Comparison of ENCODE assay signal across 8 cellular contexts in the genomic region with DNA sequence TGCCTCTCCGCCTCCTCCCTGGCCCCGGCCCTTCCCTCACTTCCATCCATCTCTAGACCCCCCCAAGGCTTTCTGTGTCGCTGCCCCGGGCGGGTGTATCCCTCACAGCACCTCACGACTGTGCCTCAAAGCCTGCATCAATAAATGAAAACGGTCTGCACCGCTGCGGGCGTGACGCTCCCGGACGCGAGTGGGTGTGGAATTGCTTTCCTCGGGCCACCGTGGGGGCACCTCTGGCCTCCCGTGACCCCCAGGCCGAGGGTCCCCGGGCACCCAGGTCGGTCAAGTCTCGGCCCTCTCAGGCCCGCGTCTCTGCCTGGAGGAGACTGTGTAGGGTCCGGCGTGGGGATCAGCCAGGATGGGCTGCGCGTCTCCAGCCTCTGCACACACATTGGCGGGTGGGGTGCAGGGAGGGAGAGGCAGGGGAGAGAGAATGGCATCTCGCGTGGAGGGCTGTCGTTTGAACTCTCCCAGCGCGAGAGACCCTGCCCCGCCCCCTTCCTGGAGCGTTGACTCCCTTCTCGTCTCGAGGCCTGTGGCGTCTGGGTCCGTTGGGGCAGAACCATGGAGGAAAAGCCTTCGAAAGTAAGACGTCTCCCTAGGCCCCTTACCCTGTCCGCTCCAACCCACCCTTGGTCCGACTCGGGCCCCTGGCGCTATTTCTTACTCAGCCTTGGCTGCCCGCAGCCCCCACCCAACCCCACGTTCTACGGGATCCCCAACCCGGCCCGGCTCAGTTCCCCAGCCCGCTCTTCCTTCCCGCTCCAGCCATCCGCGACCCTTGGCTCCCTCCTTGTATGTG. TPM values are rescaled to one million over a fixed set of nuclear protein-coding genes. Genes with fewer than 3 reads are reported as not detected.
A peak's percentile ranks its signal among the peaks of the same experiment; 100 is the strongest.
DNase-seq lines count a peak whose midpoint lies in the region; ATAC-seq lines count a peak whose summit lies in the region.

A gene with protein sequence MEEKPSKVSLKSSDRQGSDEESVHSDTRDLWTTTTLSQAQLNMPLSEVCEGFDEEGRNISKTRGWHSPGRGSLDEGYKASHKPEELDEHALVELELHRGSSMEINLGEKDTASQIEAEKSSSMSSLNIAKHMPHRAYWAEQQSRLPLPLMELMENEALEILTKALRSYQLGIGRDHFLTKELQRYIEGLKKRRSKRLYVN (plus strand): TSS at position 512 of the 802 bp plus-strand sequence. CDS start 53 bp downstream, at position 565.

- H3K4me3 Mint-ChIP-seq in activated T-helper 17 cell treated with anti-CD3 and anti-CD28 coated beads, Interleukin-2, amount 50 U/mL, for 72 hours, result peak within 1 kb of the TSS; percentile 73
- peak within 1 kb of the TSS; percentile 67 for H3K4me3 Mint-ChIP-seq in stimulated activated memory B cell treated with anti-CD40 and anti-IgM and Interleukin-4, amounts not matched to agents 10 μg/mL and 1 μg/mL and 100 μg/mL, for 72 hours

- H3K36me3 ChIP-seq in iPS-15b (ENCODE audit: control insufficient read depth, insufficient read depth, low read length), result no peaks in the 10 kb centered on the region

- H3K27ac Mint-ChIP-seq in activated T-helper 17 cell treated with anti-CD3 and anti-CD28 coated beads, Interleukin-2, amount 50 U/mL, for 72 hours, result no peak within 1 kb of the TSS
- no peak within 1 kb of the TSS for H3K27ac Mint-ChIP-seq in stimulated activated memory B cell treated with anti-CD40 and anti-IgM and Interleukin-4, amounts not matched to agents 10 μg/mL and 1 μg/mL and 100 μg/mL, for 72 hours

- DNase-seq in DMS53 (lab: John Stamatoyannopoulos, UW) (peak; percentile 49), DMS53 treated with DMSO at 0.1 percent for 48 hours (lab: John Stamatoyannopoulos, UW; ENCODE audit: unreplicated experiment) (no peak), SK-N-DZ (ENCODE audit: low spot score) (no peak), COLO829 (ENCODE audit: low spot score) (no peak), NCI-H1436 (lab: John Stamatoyannopoulos, UW) (no peak)

- peaks cover 39% of the 10 kb centered on the region for H3K27me3 Mint-ChIP-seq in activated T-helper 17 cell treated with anti-CD3 and anti-CD28 coated beads, Interleukin-2, amount 50 U/mL, for 72 hours
- peaks cover 64% of the 10 kb centered on the region for H3K27me3 Mint-ChIP-seq in stimulated activated memory B cell treated with anti-CD40 and anti-IgM and Interleukin-4, amounts not matched to agents 10 μg/mL and 1 μg/mL and 100 μg/mL, for 72 hours

- H3K36me3 Mint-ChIP-seq in activated T-helper 17 cell treated with anti-CD3 and anti-CD28 coated beads, Interleukin-2, amount 50 U/mL, for 72 hours (ENCODE audit: low read depth), result peaks cover 4% of the 10 kb centered on the region
- H3K36me3 Mint-ChIP-seq in stimulated activated memory B cell treated with anti-CD40 and anti-IgM and Interleukin-4, amounts not matched to agents 10 μg/mL and 1 μg/mL and 100 μg/mL, for 72 hours, result no peaks in the 10 kb centered on the region

- H3K9me3 ChIP-seq in iPS-15b (ENCODE audit: control insufficient read depth, insufficient read depth, low read length), result no peaks in the 10 kb centered on the region

- H3K27me3 ChIP-seq in iPS-15b (ENCODE audit: control insufficient read depth, insufficient read depth, low read length), result peaks cover 71% of the 10 kb centered on the region

- H3K4me1 Mint-ChIP-seq in activated T-helper 17 cell treated with anti-CD3 and anti-CD28 coated beads, Interleukin-2, amount 50 U/mL, for 72 hours, result peaks cover 10% of the 10 kb centered on the region
- peaks cover 37% of the 10 kb centered on the region for H3K4me1 Mint-ChIP-seq in stimulated activated memory B cell treated with anti-CD40 and anti-IgM and Interleukin-4, amounts not matched to agents 10 μg/mL and 1 μg/mL and 100 μg/mL, for 72 hours

- no peak within 1 kb of the TSS for H3K9ac ChIP-seq in iPS-15b (ENCODE audit: low read depth, low read length)

- H3K4me3 ChIP-seq in iPS-15b (ENCODE audit: low read depth, low read length), result peak within 1 kb of the TSS; percentile 65

- peaks cover 5% of the 10 kb centered on the region for H3K4me1 ChIP-seq in iPS-15b (ENCODE audit: control insufficient read depth, insufficient read depth, low read length)

- H3K9me3 Mint-ChIP-seq in activated T-helper 17 cell treated with anti-CD3 and anti-CD28 coated beads, Interleukin-2, amount 50 U/mL, for 72 hours, result no peaks in the 10 kb centered on the region
- no peaks in the 10 kb centered on the region for H3K9me3 Mint-ChIP-seq in stimulated activated memory B cell treated with anti-CD40 and anti-IgM and Interleukin-4, amounts not matched to agents 10 μg/mL and 1 μg/mL and 100 μg/mL, for 72 hours

- no peak for ATAC-seq in activated T-helper 17 cell treated with anti-CD3 and anti-CD28 coated beads, Interleukin-2, amount 50 U/mL, for 72 hours (replicated peaks)
- no peak for ATAC-seq in stimulated activated memory B cell treated with anti-CD40 and anti-IgM and Interleukin-4, amounts not matched to agents 10 μg/mL and 1 μg/mL and 100 μg/mL, for 72 hours

RNA-seq across cellular contexts. Expression of the gene that starts here (rescaled TPM):
- not detected for total RNA-seq in activated T-helper 17 cell treated with anti-CD3 and anti-CD28 coated beads, Interleukin-2, amount 50 U/mL, for 72 hours
- not detected in 2 replicates for polyA plus RNA-seq in SK-N-DZ (2014; cell fraction: cytosol; rRNA removed)
- polyA plus RNA-seq in SK-N-DZ (2014; cell fraction: nucleus; rRNA removed), result 0.50 TPM in 1 of 2 replicates, not detected in the other
